ENCODE assay signal across 1 cellular context in the genomic region with DNA sequence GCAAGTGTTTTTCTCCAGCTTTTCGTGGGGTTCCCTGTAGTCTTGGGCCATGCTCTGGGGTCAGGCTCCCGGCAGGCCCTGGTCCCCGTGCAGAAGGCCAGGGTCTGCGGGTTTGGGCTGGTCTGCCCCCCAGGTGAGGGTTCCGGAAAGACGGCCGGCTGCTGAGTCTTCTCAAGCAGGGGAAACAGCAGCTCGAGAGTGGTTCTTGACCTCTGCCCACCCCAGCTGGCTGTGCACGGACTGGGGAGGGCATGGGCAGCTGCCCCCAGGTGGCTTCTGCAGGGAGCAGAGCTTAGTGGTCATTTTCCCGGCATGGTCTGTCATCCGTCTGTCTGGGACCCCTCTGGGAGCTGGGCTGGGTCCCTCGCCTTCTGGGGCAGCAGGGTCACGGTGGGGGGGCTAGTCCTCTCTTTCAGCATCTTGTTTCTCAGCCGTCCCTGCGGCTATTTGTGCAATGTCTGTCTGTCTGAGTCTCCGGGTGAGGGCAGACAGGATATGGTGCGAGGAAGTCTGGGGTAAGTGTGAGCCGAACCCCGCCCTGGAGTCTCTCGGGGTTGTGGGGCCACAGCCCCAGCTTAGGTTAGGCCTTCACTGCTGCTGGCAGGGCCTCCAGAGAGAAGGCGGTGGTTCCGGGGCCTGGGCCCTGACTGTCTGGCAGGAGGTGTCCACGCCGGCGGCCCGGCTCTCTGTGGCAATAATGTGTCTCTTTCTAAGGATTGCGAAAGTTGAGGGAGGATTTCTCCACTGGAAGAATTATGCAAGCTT.
TF ChIP-seq lines count a peak whose summit lies in the region.

No MANE protein-coding gene starts in this region.

TF ChIP-seq in HEK293, 187 proteins besides CTCF, POLR2A, EP300 and RAD21 (continued from another document):
- TF ChIP-seq, protein P1, sequence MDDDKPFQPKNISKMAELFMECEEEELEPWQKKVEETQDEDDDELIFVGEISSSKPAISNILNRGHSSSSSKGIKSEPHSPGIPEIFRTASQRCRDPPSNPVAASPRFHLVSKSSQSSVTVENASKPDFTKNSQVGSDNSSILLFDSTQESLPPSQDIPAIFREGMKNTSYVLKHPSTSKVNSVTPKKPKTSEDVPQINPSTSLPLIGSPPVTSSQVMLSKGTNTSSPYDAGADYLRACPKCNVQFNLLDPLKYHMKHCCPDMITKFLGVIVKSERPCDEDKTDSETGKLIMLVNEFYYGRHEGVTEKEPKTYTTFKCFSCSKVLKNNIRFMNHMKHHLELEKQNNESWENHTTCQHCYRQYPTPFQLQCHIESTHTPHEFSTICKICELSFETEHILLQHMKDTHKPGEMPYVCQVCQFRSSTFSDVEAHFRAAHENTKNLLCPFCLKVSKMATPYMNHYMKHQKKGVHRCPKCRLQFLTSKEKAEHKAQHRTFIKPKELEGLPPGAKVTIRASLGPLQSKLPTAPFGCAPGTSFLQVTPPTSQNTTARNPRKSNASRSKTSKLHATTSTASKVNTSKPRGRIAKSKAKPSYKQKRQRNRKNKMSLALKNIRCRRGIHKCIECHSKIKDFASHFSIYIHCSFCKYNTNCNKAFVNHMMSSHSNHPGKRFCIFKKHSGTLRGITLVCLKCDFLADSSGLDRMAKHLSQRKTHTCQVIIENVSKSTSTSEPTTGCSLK (tag by site-specific recombination; IDR thresholded peaks at IDR 0.05), result no peak
- TF ChIP-seq ZSCAN16 (tag by site-specific recombination; IDR thresholded peaks at IDR 0.05) (no peak), ZNF214 (tag by site-specific recombination; IDR thresholded peaks at IDR 0.05; ENCODE audit: borderline replicate concordance) (no peak), ZNF274 (IDR thresholded peaks at IDR 0.05; ENCODE audit: low read length) (no peak), ZNF274 (tag by site-specific recombination; IDR thresholded peaks at IDR 0.05; ENCODE audit: borderline replicate concordance) (no peak), ZNF404 (tag by site-specific recombination; IDR thresholded peaks at IDR 0.05) (no peak), ZNF366 (tag by site-specific recombination; conservative IDR thresholded peaks at IDR 0.05) (no peak), ZNF792 (tag by site-specific recombination; IDR thresholded peaks at IDR 0.05) (no peak), ZNF473 (tag by site-specific recombination; IDR thresholded peaks at IDR 0.05) (no peak)
